14 cellular contexts compared by ENCODE assay signal in genomic region chr5:16937503-16938161, GRCh38. TPM values are rescaled to one million over a fixed set of nuclear protein-coding genes. Genes with fewer than 3 reads are reported as not detected.
DNase-seq lines count a peak whose midpoint lies in the region; ATAC-seq and TF ChIP-seq lines count a peak whose summit lies in the region.
"Had no signal": no experiment of that assay in that cellular context is flagged by ENCODE, and none has a peak within 500 bp of the region (broad histone marks: within the 10 kb centered on the region; RNA-seq: fewer than 3 reads in every experiment).

No MANE protein-coding gene starts in this region.

- H3K27me3 ChIP-seq in iPS-15b (ENCODE audit: control insufficient read depth, insufficient read depth, low read length), result peaks cover 41% of the 10 kb centered on the region
- H3K27me3 ChIP-seq: SJCRH30 had no signal

- no peak overlapping the region for H3K9ac ChIP-seq in iPS-15b (ENCODE audit: low read depth, low read length)

- peaks cover 14% of the 10 kb centered on the region for H3K4me1 Mint-ChIP-seq in activated naive CD8-positive, alpha-beta T cell (ENCODE audit: low read depth)
- peaks cover 13% of the 10 kb centered on the region for H3K4me1 Mint-ChIP-seq in activated naive CD8-positive, alpha-beta T cell treated with anti-CD3 and anti-CD28 coated beads, Interleukin-2, amount 50 U/mL, for 24 hours
- H3K4me1 Mint-ChIP-seq in T-helper 17 cell, result peaks cover 11% of the 10 kb centered on the region
- H3K4me1 Mint-ChIP-seq in type B pancreatic cell (ENCODE audit: unreplicated experiment), result peaks cover 14% of the 10 kb centered on the region
- H3K4me1 Mint-ChIP-seq in activated CD8-positive, alpha-beta memory T cell treated with anti-CD3 and anti-CD28 coated beads, Interleukin-2, amount 10 ng/mL, durations not matched to agents 7 days and 5 days, result peaks cover 8% of the 10 kb centered on the region

- no peak for DNase-seq in activated naive CD8-positive, alpha-beta T cell treated with anti-CD3 and anti-CD28 coated beads, Interleukin-2, amount 50 U/mL, for 24 hours
- DNase-seq in T-helper 17 cell, result no peak
- no peak for DNase-seq in type B pancreatic cell (ENCODE audit: extremely low spot score, unreplicated experiment)
- no peak for DNase-seq in coronary artery (ENCODE audit: low spot score)
- no peak for DNase-seq in NCI-H2029 treated with DMSO at 0.1 percent for 48 hours (lab: John Stamatoyannopoulos, UW)
- no peak for DNase-seq in activated CD8-positive, alpha-beta memory T cell treated with anti-CD3 and anti-CD28 coated beads, Interleukin-2, amount 10 ng/mL, durations not matched to agents 7 days and 5 days
- DNase-seq: AML-193; NCI-H1930; NCI-H82; SJCRH30; stimulated activated CD4-positive, alpha-beta T cell treated with anti-CD3 and anti-CD28 coated beads, Interleukin-1b, Interleukin-23, amount 100 ng/mL, for 48 hours had no signal

- no peaks in the 10 kb centered on the region for H3K36me3 Mint-ChIP-seq in activated naive CD8-positive, alpha-beta T cell
- H3K36me3 Mint-ChIP-seq in activated naive CD8-positive, alpha-beta T cell treated with anti-CD3 and anti-CD28 coated beads, Interleukin-2, amount 50 U/mL, for 24 hours (ENCODE audit: low read depth), result no peaks in the 10 kb centered on the region
- H3K36me3 Mint-ChIP-seq in T-helper 17 cell (ENCODE audit: low read depth) (no peaks in the 10 kb centered on the region), type B pancreatic cell (no peaks in the 10 kb centered on the region)
- H3K36me3 Mint-ChIP-seq in activated CD8-positive, alpha-beta memory T cell treated with anti-CD3 and anti-CD28 coated beads, Interleukin-2, amount 10 ng/mL, durations not matched to agents 7 days and 5 days, result no peaks in the 10 kb centered on the region

- no peaks in the 10 kb centered on the region for H3K9me3 Mint-ChIP-seq in activated naive CD8-positive, alpha-beta T cell (ENCODE audit: low read depth)
- H3K9me3 Mint-ChIP-seq in activated naive CD8-positive, alpha-beta T cell treated with anti-CD3 and anti-CD28 coated beads, Interleukin-2, amount 50 U/mL, for 24 hours, result no peaks in the 10 kb centered on the region
- no peaks in the 10 kb centered on the region for H3K9me3 Mint-ChIP-seq in type B pancreatic cell
- H3K9me3 Mint-ChIP-seq in activated CD8-positive, alpha-beta memory T cell treated with anti-CD3 and anti-CD28 coated beads, Interleukin-2, amount 10 ng/mL, durations not matched to agents 7 days and 5 days (ENCODE audit: low read depth), result no peaks in the 10 kb centered on the region

- peaks cover 49% of the 10 kb centered on the region for H3K27me3 Mint-ChIP-seq in activated naive CD8-positive, alpha-beta T cell
- H3K27me3 Mint-ChIP-seq in activated naive CD8-positive, alpha-beta T cell treated with anti-CD3 and anti-CD28 coated beads, Interleukin-2, amount 50 U/mL, for 24 hours, result peaks cover 61% of the 10 kb centered on the region
- H3K27me3 Mint-ChIP-seq in T-helper 17 cell (peaks cover 40% of the 10 kb centered on the region), type B pancreatic cell (peaks cover 56% of the 10 kb centered on the region)
- peaks cover 51% of the 10 kb centered on the region for H3K27me3 Mint-ChIP-seq in activated CD8-positive, alpha-beta memory T cell treated with anti-CD3 and anti-CD28 coated beads, Interleukin-2, amount 10 ng/mL, durations not matched to agents 7 days and 5 days

- no peaks in the 10 kb centered on the region for H3K36me3 ChIP-seq in iPS-15b (ENCODE audit: control insufficient read depth, insufficient read depth, low read length)
- H3K36me3 ChIP-seq: SJCRH30 had no signal

- no peak overlapping the region for H3K27ac Mint-ChIP-seq in activated naive CD8-positive, alpha-beta T cell
- H3K27ac Mint-ChIP-seq in activated naive CD8-positive, alpha-beta T cell treated with anti-CD3 and anti-CD28 coated beads, Interleukin-2, amount 50 U/mL, for 24 hours, result no peak overlapping the region
- H3K27ac Mint-ChIP-seq in T-helper 17 cell, result no peak overlapping the region
- H3K27ac Mint-ChIP-seq in type B pancreatic cell, result peak overlapping the region; percentile 82
- no peak overlapping the region for H3K27ac Mint-ChIP-seq in activated CD8-positive, alpha-beta memory T cell treated with anti-CD3 and anti-CD28 coated beads, Interleukin-2, amount 10 ng/mL, durations not matched to agents 7 days and 5 days

- no peak for ATAC-seq in activated naive CD8-positive, alpha-beta T cell treated with anti-CD3 and anti-CD28 coated beads, Interleukin-2, amount 50 U/mL, for 24 hours
- no peak for ATAC-seq in T-helper 17 cell
- ATAC-seq in activated CD8-positive, alpha-beta memory T cell treated with anti-CD3 and anti-CD28 coated beads, Interleukin-2, amount 10 ng/mL, durations not matched to agents 7 days and 5 days, result no peak

- peak overlapping the region; percentile 79 for H3K4me3 Mint-ChIP-seq in activated naive CD8-positive, alpha-beta T cell
- no peak overlapping the region for H3K4me3 Mint-ChIP-seq in activated naive CD8-positive, alpha-beta T cell treated with anti-CD3 and anti-CD28 coated beads, Interleukin-2, amount 50 U/mL, for 24 hours
- peak overlapping the region; percentile 15 for H3K4me3 Mint-ChIP-seq in T-helper 17 cell
- H3K4me3 Mint-ChIP-seq in type B pancreatic cell, result peak overlapping the region; percentile 91
- no peak overlapping the region for H3K4me3 Mint-ChIP-seq in activated CD8-positive, alpha-beta memory T cell treated with anti-CD3 and anti-CD28 coated beads, Interleukin-2, amount 10 ng/mL, durations not matched to agents 7 days and 5 days

- peaks cover 3% of the 10 kb centered on the region for H3K4me1 ChIP-seq in iPS-15b (ENCODE audit: control insufficient read depth, insufficient read depth, low read length)
- H3K4me1 ChIP-seq: SJCRH30 had no signal

- CTCF ChIA-PET in activated CD8-positive, alpha-beta memory T cell treated with anti-CD3 and anti-CD28 coated beads, Interleukin-2, amount 10 ng/mL, durations not matched to agents 7 days and 5 days (lab: Charles Lee), result interaction anchor here (0.7 kb wide), 1 partner anchor 38 kb away, joined by 3 read pairs; no protein-coding TSS in a partner anchor

- H3K9me3 ChIP-seq in T-helper 17 cell (ENCODE audit: control insufficient read depth, low read length, poor library complexity, severe bottlenecking) (no peaks in the 10 kb centered on the region), iPS-15b (ENCODE audit: control insufficient read depth, insufficient read depth, low read length) (no peaks in the 10 kb centered on the region)
- H3K9me3 ChIP-seq: mucosa of descending colon, SJCRH30 had no signal

- H3K4me3 ChIP-seq in iPS-15b (ENCODE audit: low read depth, low read length) (peak overlapping the region; percentile 78), coronary artery (no peak overlapping the region)
- H3K4me3 ChIP-seq: mucosa of descending colon had no signal

- TF ChIP-seq CTCF in type B pancreatic cell (conservative IDR thresholded peaks at IDR 0.05) (no peak), coronary artery (IDR thresholded peaks at IDR 0.05) (no peak)

- no peak overlapping the region for H3K27ac ChIP-seq in coronary artery
- H3K27ac ChIP-seq: SJCRH30 had no signal

RNA-seq across cellular contexts. Expression of gene MYO10, which starts 1.5 kb away (rescaled TPM):
- under 1 TPM; 0.10 to 0.25 TPM for total RNA-seq in T-helper 17 cell
- 33.6 and 52.5 TPM in 2 replicates for total RNA-seq in type B pancreatic cell (ENCODE audit: low replicate concordance)
- not detected for total RNA-seq in activated CD8-positive, alpha-beta memory T cell treated with anti-CD3 and anti-CD28 coated beads, Interleukin-2, amount 10 ng/mL, durations not matched to agents 7 days and 5 days

Comparison
In these comparisons a context has a peak if more than half of its experiments do, and no peak if none do; other contexts are left out.
1. H3K4me3 Mint-ChIP-seq: peak in activated naive CD8-positive, alpha-beta T cell (single experiment), T-helper 17 cell (single experiment) and type B pancreatic cell (single experiment); none in activated naive CD8-positive, alpha-beta T cell treated with anti-CD3 and anti-CD28 coated beads, Interleukin-2, amount 50 U/mL, for 24 hours (single experiment) and activated CD8-positive, alpha-beta memory T cell treated with anti-CD3 and anti-CD28 coated beads, Interleukin-2, amount 10 ng/mL, durations not matched to agents 7 days and 5 days (single experiment).
2. RNA of gene MYO10, which starts 1.5 kb away (total RNA-seq): 33.6 to 52.5 TPM in type B pancreatic cell; 0.10 to 0.25 TPM in T-helper 17 cell and not detected in activated CD8-positive, alpha-beta memory T cell treated with anti-CD3 and anti-CD28 coated beads, Interleukin-2, amount 10 ng/mL, durations not matched to agents 7 days and 5 days; every median in the first group is over 10 times any median in the second.